In the genomic region with DNA sequence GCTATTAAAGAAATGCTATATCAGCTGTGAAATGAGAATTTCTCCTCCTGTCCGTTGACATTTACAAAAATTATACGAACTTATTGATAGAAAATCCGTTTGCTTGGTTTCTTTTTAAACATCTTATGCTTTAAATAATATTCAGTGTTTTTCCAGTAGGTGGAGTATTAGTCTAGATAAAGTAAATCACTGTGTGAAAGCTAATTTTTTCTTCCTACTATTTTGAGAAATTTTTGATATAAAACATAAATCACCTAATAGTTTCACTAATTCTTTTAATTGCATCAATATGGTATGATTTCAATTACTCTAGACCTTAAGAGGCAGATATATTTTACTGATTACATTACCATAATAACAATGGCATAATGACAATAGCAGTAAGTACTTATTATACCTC, we compare ENCODE assay signal across 13 cellular contexts.
A peak's percentile ranks its signal among the peaks of the same experiment; 100 is the strongest.
DNase-seq lines count a peak whose midpoint lies in the region; ATAC-seq and TF ChIP-seq lines count a peak whose summit lies in the region.
"Had no signal": no experiment of that assay in that cellular context is flagged by ENCODE, and none has a peak within 500 bp of the region (broad histone marks: within the 10 kb centered on the region; RNA-seq: fewer than 3 reads in every experiment).

No MANE protein-coding gene starts in this region.

- DNase-seq in SK-N-SH (no peak), mesothelial cell of epicardium (ENCODE audit: low spot score in 2 of 2, unreplicated experiment in 2 of 2) (no peak)
- DNase-seq in stimulated activated CD4-positive, alpha-beta T cell treated with anti-CD3 and anti-CD28 coated beads, Interleukin-15, amount 100 ng/mL, for 24 hours = no peak
- DNase-seq: activated CD4-positive, alpha-beta T cell treated with anti-CD3 and anti-CD28 coated beads, Interleukin-2, amount 50 U/mL, for 1 hour; Caco-2; left cardiac atrium; naive thymus-derived CD4-positive, alpha-beta T cell; NCI-H2029 had no signal

- H3K36me3 ChIP-seq in KMS-11 (ENCODE audit: insufficient read depth) (no peaks in the 10 kb centered on the region), SK-N-SH (replicated peaks in 1 of 2; ENCODE audit: control insufficient read depth in 1 of 2, insufficient read depth in 2 of 2, low read length in 1 of 2) (no peaks in the 10 kb centered on the region)

- H2AFZ ChIP-seq in KMS-11 (ENCODE audit: low read depth) (no peak overlapping the region), SK-N-SH (ENCODE audit: low read depth) (peak overlapping the region; percentile 62; the same call in 1 of the 2 replicates)

- no peak for ATAC-seq in GM21723 (IDR thresholded peaks at IDR 0.05; ENCODE audit: unreplicated experiment)
- ATAC-seq in GM18858 (IDR thresholded peaks at IDR 0.05; ENCODE audit: unreplicated experiment) = no peak
- ATAC-seq: left cardiac atrium; naive thymus-derived CD4-positive, alpha-beta T cell had no signal

- POLR2A ChIA-PET in SK-N-SH (lab: Yijun Ruan, JAX) = no interaction called here

- no peak overlapping the region for H3K9ac ChIP-seq in KMS-11
- H3K9ac ChIP-seq in SK-N-SH = no peak overlapping the region

- no peaks in the 10 kb centered on the region for H3K27me3 Mint-ChIP-seq in mesothelial cell of epicardium (ENCODE audit: low read depth)

- no peaks in the 10 kb centered on the region for H3K4me1 ChIP-seq in KMS-11 (ENCODE audit: low read depth, poor library complexity, severe bottlenecking)
- H3K4me1 ChIP-seq in SK-N-SH (ENCODE audit: control insufficient read depth in 1 of 2, insufficient read depth in 2 of 2, low read depth in 1 of 2, low read length in 1 of 2) = no peaks in the 10 kb centered on the region; a peak in 1 of 4 replicates
- H3K4me1 ChIP-seq: Caco-2 had no signal

- H3K27ac ChIP-seq in C4-2B (no peak overlapping the region), KMS-11 (no peak overlapping the region), SK-N-SH (ENCODE audit: low read depth in 2 of 2, low read length in 1 of 2) (no peak overlapping the region)

- H3K9me2 ChIP-seq in SK-N-SH = no peaks in the 10 kb centered on the region

- no peaks in the 10 kb centered on the region for H3K4me1 Mint-ChIP-seq in mesothelial cell of epicardium
- H3K4me1 Mint-ChIP-seq: naive thymus-derived CD4-positive, alpha-beta T cell had no signal

- peaks cover 24% of the 10 kb centered on the region for H3K9me3 Mint-ChIP-seq in mesothelial cell of epicardium

- H3K27ac Mint-ChIP-seq in mesothelial cell of epicardium = no peak overlapping the region
- H3K27ac Mint-ChIP-seq: naive thymus-derived CD4-positive, alpha-beta T cell; T-helper 2 cell treated with Interferon-gamma antibody and Interleukin-4, amounts not matched to agents 5 μg/mL and 100 μg/mL, for 36 hours had no signal

- 25% methylated on average over 3 of the region's 3 CpGs for WGBS in SK-N-SH (ENCODE audit: low lambda C conversion rate)

- no peaks in the 10 kb centered on the region for H3K36me3 Mint-ChIP-seq in mesothelial cell of epicardium

- H3K9me3 ChIP-seq in SK-N-SH = no peaks in the 10 kb centered on the region

- TF ChIP-seq RAD21 in SK-N-SH (IDR thresholded peaks at IDR 0.05; ENCODE audit: low read length) = 0 out of 2 replicates have a peak, but pooled peaks have one; percentile 11

- H4K20me1 ChIP-seq in KMS-11 (ENCODE audit: insufficient read depth) = no peaks in the 10 kb centered on the region
- no peaks in the 10 kb centered on the region for H4K20me1 ChIP-seq in SK-N-SH (ENCODE audit: insufficient read depth)

- CTCF ChIA-PET in SK-N-SH (lab: Yijun Ruan, JAX) = interaction anchor here (0.5 to 3.4 kb wide), 10 partner anchors 9 to 826 kb away, joined by 3 to 22 read pairs (median 3); no protein-coding TSS in a partner anchor

- TF ChIP-seq CTCF in C4-2B (conservative IDR thresholded peaks at IDR 0.05) (peak; percentile 73), KMS-11 (conservative IDR thresholded peaks at IDR 0.05; ENCODE audit: low read depth, low read length) (peak; percentile 69), SK-N-SH (IDR thresholded peaks at IDR 0.05) (peak; percentile 65), mesothelial cell of epicardium (IDR thresholded peaks at IDR 0.05; ENCODE audit: unreplicated experiment) (peak; percentile 47)

- no peak overlapping the region for H3K4me2 ChIP-seq in KMS-11
- peak overlapping the region; percentile 49; the same call in 1 of the 2 replicates for H3K4me2 ChIP-seq in SK-N-SH

- H3K4me3 ChIP-seq in KMS-11 (IDR thresholded peaks at IDR 0.05; ENCODE audit: insufficient read depth, low read depth, low read length) (no peak overlapping the region), SK-N-SH (ENCODE audit: low read depth in 2 of 2, low read length in 1 of 2) (no peak overlapping the region; a peak in 1 of 4 replicates)

- H3K27me3 ChIP-seq in KMS-11 (ENCODE audit: insufficient read depth, low read depth) (no peaks in the 10 kb centered on the region), SK-N-SH (ENCODE audit: insufficient read depth) (no peaks in the 10 kb centered on the region)

- no peak overlapping the region for H3K4me3 Mint-ChIP-seq in mesothelial cell of epicardium
- H3K4me3 Mint-ChIP-seq: naive thymus-derived CD4-positive, alpha-beta T cell; T-helper 2 cell treated with Interferon-gamma antibody and Interleukin-4, amounts not matched to agents 5 μg/mL and 100 μg/mL, for 36 hours had no signal

- no peak for TF ChIP-seq EP300 in SK-N-SH (IDR thresholded peaks at IDR 0.05; ENCODE audit: borderline replicate concordance in 1 of 2, low read depth in 1 of 2, low read length in 1 of 2)

- H3K79me2 ChIP-seq in KMS-11 (ENCODE audit: insufficient read depth, low read depth) = no peaks in the 10 kb centered on the region
- no peaks in the 10 kb centered on the region for H3K79me2 ChIP-seq in SK-N-SH (ENCODE audit: insufficient read depth)

- H3F3A ChIP-seq in SK-N-SH (replicated peaks; ENCODE audit: insufficient read depth) = no peaks in the 10 kb centered on the region

TF ChIP-seq in SK-N-SH, 30 proteins besides CTCF, POLR2A, EP300 and RAD21 (continues in another document):
- TF ChIP-seq FOSL2 (IDR thresholded peaks at IDR 0.05; ENCODE audit: borderline replicate concordance, low read depth) (no peak), CHD2 (IDR thresholded peaks at IDR 0.05; ENCODE audit: low read length, partially characterized antibody) (no peak), TCF12 (IDR thresholded peaks at IDR 0.05) (no peak), EZH2phosphoT487 (IDR thresholded peaks at IDR 0.05; ENCODE audit: borderline replicate concordance, low read depth) (no peak), NFIC (IDR thresholded peaks at IDR 0.05; ENCODE audit: borderline replicate concordance) (no peak), MEF2A (IDR thresholded peaks at IDR 0.05; ENCODE audit: borderline replicate concordance, low read depth) (no peak), TAF1 (IDR thresholded peaks at IDR 0.05; ENCODE audit: borderline replicate concordance, low read depth, low read length) (no peak), SMC3 (IDR thresholded peaks at IDR 0.05; ENCODE audit: low read depth, low read length) (no peak), POLR2AphosphoS5 (IDR thresholded peaks at IDR 0.05; ENCODE audit: low read depth, low read length) (no peak), SIN3A (IDR thresholded peaks at IDR 0.05; ENCODE audit: borderline replicate concordance, low read depth, low read length) (no peak), RFX5 (IDR thresholded peaks at IDR 0.05; ENCODE audit: low read length) (no peak)
- TF ChIP-seq, protein P1, sequence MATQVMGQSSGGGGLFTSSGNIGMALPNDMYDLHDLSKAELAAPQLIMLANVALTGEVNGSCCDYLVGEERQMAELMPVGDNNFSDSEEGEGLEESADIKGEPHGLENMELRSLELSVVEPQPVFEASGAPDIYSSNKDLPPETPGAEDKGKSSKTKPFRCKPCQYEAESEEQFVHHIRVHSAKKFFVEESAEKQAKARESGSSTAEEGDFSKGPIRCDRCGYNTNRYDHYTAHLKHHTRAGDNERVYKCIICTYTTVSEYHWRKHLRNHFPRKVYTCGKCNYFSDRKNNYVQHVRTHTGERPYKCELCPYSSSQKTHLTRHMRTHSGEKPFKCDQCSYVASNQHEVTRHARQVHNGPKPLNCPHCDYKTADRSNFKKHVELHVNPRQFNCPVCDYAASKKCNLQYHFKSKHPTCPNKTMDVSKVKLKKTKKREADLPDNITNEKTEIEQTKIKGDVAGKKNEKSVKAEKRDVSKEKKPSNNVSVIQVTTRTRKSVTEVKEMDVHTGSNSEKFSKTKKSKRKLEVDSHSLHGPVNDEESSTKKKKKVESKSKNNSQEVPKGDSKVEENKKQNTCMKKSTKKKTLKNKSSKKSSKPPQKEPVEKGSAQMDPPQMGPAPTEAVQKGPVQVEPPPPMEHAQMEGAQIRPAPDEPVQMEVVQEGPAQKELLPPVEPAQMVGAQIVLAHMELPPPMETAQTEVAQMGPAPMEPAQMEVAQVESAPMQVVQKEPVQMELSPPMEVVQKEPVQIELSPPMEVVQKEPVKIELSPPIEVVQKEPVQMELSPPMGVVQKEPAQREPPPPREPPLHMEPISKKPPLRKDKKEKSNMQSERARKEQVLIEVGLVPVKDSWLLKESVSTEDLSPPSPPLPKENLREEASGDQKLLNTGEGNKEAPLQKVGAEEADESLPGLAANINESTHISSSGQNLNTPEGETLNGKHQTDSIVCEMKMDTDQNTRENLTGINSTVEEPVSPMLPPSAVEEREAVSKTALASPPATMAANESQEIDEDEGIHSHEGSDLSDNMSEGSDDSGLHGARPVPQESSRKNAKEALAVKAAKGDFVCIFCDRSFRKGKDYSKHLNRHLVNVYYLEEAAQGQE (IDR thresholded peaks at IDR 0.05; ENCODE audit: low read depth, low read length) = no peak
- TF ChIP-seq, protein P2, sequence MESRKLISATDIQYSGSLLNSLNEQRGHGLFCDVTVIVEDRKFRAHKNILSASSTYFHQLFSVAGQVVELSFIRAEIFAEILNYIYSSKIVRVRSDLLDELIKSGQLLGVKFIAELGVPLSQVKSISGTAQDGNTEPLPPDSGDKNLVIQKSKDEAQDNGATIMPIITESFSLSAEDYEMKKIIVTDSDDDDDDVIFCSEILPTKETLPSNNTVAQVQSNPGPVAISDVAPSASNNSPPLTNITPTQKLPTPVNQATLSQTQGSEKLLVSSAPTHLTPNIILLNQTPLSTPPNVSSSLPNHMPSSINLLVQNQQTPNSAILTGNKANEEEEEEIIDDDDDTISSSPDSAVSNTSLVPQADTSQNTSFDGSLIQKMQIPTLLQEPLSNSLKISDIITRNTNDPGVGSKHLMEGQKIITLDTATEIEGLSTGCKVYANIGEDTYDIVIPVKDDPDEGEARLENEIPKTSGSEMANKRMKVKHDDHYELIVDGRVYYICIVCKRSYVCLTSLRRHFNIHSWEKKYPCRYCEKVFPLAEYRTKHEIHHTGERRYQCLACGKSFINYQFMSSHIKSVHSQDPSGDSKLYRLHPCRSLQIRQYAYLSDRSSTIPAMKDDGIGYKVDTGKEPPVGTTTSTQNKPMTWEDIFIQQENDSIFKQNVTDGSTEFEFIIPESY (IDR thresholded peaks at IDR 0.05; ENCODE audit: borderline replicate concordance, low read depth) = no peak
